Comparison of ENCODE assay signal across 8 cellular contexts in genomic region chr7:76047811-76048667, GRCh38. TPM values are rescaled to one million over a fixed set of nuclear protein-coding genes. Genes with fewer than 3 reads are reported as not detected.
DNase-seq lines count a peak whose midpoint lies in the region; ATAC-seq and TF ChIP-seq lines count a peak whose summit lies in the region.

MDH2 (plus strand) TSS chr7:76048106; CDS start chr7:76048161, 55 bp downstream.
STYXL1 (minus strand) TSS chr7:76048000; CDS start chr7:76030523, 17,477 bp downstream.

- H3K4me1 Mint-ChIP-seq in CD8-positive, alpha-beta T cell (ENCODE audit: low read depth): peaks cover 59% of the 10 kb centered on the region
- H3K4me1 Mint-ChIP-seq in activated CD8-positive, alpha-beta T cell treated with anti-CD3 and anti-CD28 coated beads for 36 hours (ENCODE audit: low read depth): peaks cover 46% of the 10 kb centered on the region

- H3K27me3 Mint-ChIP-seq in CD8-positive, alpha-beta T cell (ENCODE audit: low read depth): no peaks in the 10 kb centered on the region
- H3K27me3 Mint-ChIP-seq in activated CD8-positive, alpha-beta T cell treated with anti-CD3 and anti-CD28 coated beads for 36 hours: no peaks in the 10 kb centered on the region

- ATAC-seq in CD8-positive, alpha-beta T cell: peak; percentile 82
- peak; percentile 98 for ATAC-seq in GM19455 (IDR thresholded peaks at IDR 0.05; ENCODE audit: unreplicated experiment)
- peak; percentile 96 for ATAC-seq in activated CD8-positive, alpha-beta T cell treated with anti-CD3 and anti-CD28 coated beads for 36 hours

- no peaks in the 10 kb centered on the region for H3K27me3 ChIP-seq in CD8-positive, alpha-beta T cell (ENCODE audit: insufficient read depth, low read length)
- no peaks in the 10 kb centered on the region for H3K27me3 ChIP-seq in duodenal mucosa (ENCODE audit: control insufficient read depth in 1 of 2, insufficient read depth in 2 of 2, low read length in 2 of 2)

- H3K4me1 ChIP-seq in CD8-positive, alpha-beta T cell (ENCODE audit: insufficient read depth, low read length): peaks cover 16% of the 10 kb centered on the region
- peaks cover 32% of the 10 kb centered on the region in 2 donors for H3K4me1 ChIP-seq in duodenal mucosa (ENCODE audit: control insufficient read depth in 1 of 2, insufficient read depth in 2 of 2, low read length in 2 of 2)

- DNase-seq in CD8-positive, alpha-beta T cell: peak; percentile 72 to 88 (median 85)
- DNase-seq in HK-2 (ENCODE audit: unreplicated experiment) (peak; percentile 97), NCI-H82 treated with DMSO at 0.1 percent for 48 hours (lab: John Stamatoyannopoulos, UW; ENCODE audit: unreplicated experiment) (peak; percentile 71), lower leg skin (ENCODE audit: low spot score in 2 of 2) (peak; percentile 93 to 98)
- peak; percentile 95 for DNase-seq in activated CD8-positive, alpha-beta T cell treated with anti-CD3 and anti-CD28 coated beads for 36 hours
- peak; percentile 82 to 83 for DNase-seq in stimulated activated CD4-positive, alpha-beta T cell treated with anti-CD3 and anti-CD28 coated beads, Interleukin-4, amount 100 ng/mL, for 4 hours

- no peaks in the 10 kb centered on the region for H3K9me3 ChIP-seq in CD8-positive, alpha-beta T cell (ENCODE audit: low read length)
- no peaks in the 10 kb centered on the region for H3K9me3 ChIP-seq in duodenal mucosa (ENCODE audit: control insufficient read depth in 1 of 2, low read length in 2 of 2)

- no peak for TF ChIP-seq CTCF in CD8-positive, alpha-beta T cell (IDR thresholded peaks at IDR 0.05)
- TF ChIP-seq CTCF in activated CD8-positive, alpha-beta T cell treated with anti-CD3 and anti-CD28 coated beads for 36 hours (IDR thresholded peaks at IDR 0.05): no peak
- no peak for TF ChIP-seq CTCF in lower leg skin (IDR thresholded peaks at IDR 0.05)

- H3K9me3 Mint-ChIP-seq in CD8-positive, alpha-beta T cell: no peaks in the 10 kb centered on the region
- no peaks in the 10 kb centered on the region for H3K9me3 Mint-ChIP-seq in activated CD8-positive, alpha-beta T cell treated with anti-CD3 and anti-CD28 coated beads for 36 hours

- TF ChIP-seq POLR2A in lower leg skin (IDR thresholded peaks at IDR 0.05): peak in 1 of 2 donors; percentile 75

- peak within 1 kb of the TSS; percentile 98 for H3K27ac Mint-ChIP-seq in CD8-positive, alpha-beta T cell
- peak within 1 kb of the TSS; percentile 98 for H3K27ac Mint-ChIP-seq in activated CD8-positive, alpha-beta T cell treated with anti-CD3 and anti-CD28 coated beads for 36 hours

- CTCF ChIA-PET in CD8-positive, alpha-beta T cell (lab: Charles Lee): interaction anchor here (0.6 to 2.0 kb wide), 4 partner anchors 10 to 133 kb away, joined by 3 to 8 read pairs (median 4); partner anchors contain the start of gene POR
- CTCF ChIA-PET in activated CD8-positive, alpha-beta T cell treated with anti-CD3 and anti-CD28 coated beads for 36 hours (lab: Charles Lee): interaction anchor here (0.6 to 2.1 kb wide), 4 partner anchors 10 to 266 kb away, joined by 3 to 8 read pairs (median 4); no protein-coding TSS in a partner anchor

- peak within 1 kb of the TSS; percentile 99 for H3K4me3 Mint-ChIP-seq in CD8-positive, alpha-beta T cell
- peak within 1 kb of the TSS; percentile 89 for H3K4me3 Mint-ChIP-seq in activated CD8-positive, alpha-beta T cell treated with anti-CD3 and anti-CD28 coated beads for 36 hours

- intact Hi-C loops in CD8-positive, alpha-beta T cell (cut with DNase I, micrococcal nuclease): loop anchor here (1.0 to 10.0 kb wide), 9 partner anchors 53 to 1747 kb away; partner anchors contain the start of genes RHBDD2 (in 2 of the 2), TMEM120A (in 2 of the 2), HIP1 (in 1 of the 2) and PHTF2 (in 1 of the 2)
- intact Hi-C loops in activated CD8-positive, alpha-beta T cell treated with anti-CD3 and anti-CD28 coated beads for 36 hours (cut with micrococcal nuclease): no loop called here
- intact Hi-C loops in lower leg skin (cut with DNase I; ENCODE audit: low total_unique reads): no loop called here

- no peaks in the 10 kb centered on the region for H3K36me3 ChIP-seq in CD8-positive, alpha-beta T cell (ENCODE audit: insufficient read depth, low read length)
- H3K36me3 ChIP-seq in duodenal mucosa (ENCODE audit: control insufficient read depth in 1 of 2, insufficient read depth in 2 of 2, low read length in 2 of 2): peaks cover 2 to 5% of the 10 kb centered on the region in 2 donors

- POLR2A ChIA-PET in CD8-positive, alpha-beta T cell (lab: Charles Lee): interaction anchor here (0.9 to 1.7 kb wide), 6 partner anchors 8 to 133 kb away, joined by 3 to 12 read pairs (median 4); partner anchors contain the start of gene POR
- POLR2A ChIA-PET in activated CD8-positive, alpha-beta T cell treated with anti-CD3 and anti-CD28 coated beads for 36 hours (lab: Charles Lee): interaction anchor here (0.6 to 1.8 kb wide), 17 partner anchors 9 to 309 kb away, joined by 3 to 10 read pairs (median 3); partner anchors contain the start of genes HIP1 and RHBDD2

- H3K4me3 ChIP-seq in CD8-positive, alpha-beta T cell (ENCODE audit: low read depth, low read length): peak within 1 kb of the TSS; percentile 95
- H3K4me3 ChIP-seq in duodenal mucosa (ENCODE audit: low read depth in 1 of 2, low read length in 2 of 2): peak within 1 kb of the TSS; percentile 91 to 97
- H3K4me3 ChIP-seq in lower leg skin (ENCODE audit: low read depth, poor library complexity, severe bottlenecking): peak within 1 kb of the TSS; percentile 82

- peak within 1 kb of the TSS; percentile 87 for H3K27ac ChIP-seq in CD8-positive, alpha-beta T cell (ENCODE audit: low read depth, low read length)
- peak within 1 kb of the TSS; percentile 87 for H3K27ac ChIP-seq in duodenal mucosa (ENCODE audit: low read depth, low read length)

- 0% methylated on average over 22 to 56 of the region's 58 CpGs for WGBS in lower leg skin, 2 donors

- H3K9ac ChIP-seq in duodenal mucosa (ENCODE audit: low read depth in 1 of 2, low read length in 2 of 2): peak within 1 kb of the TSS; percentile 97 to 98

- H3K36me3 Mint-ChIP-seq in CD8-positive, alpha-beta T cell: peaks cover 34% of the 10 kb centered on the region
- peaks cover 45% of the 10 kb centered on the region for H3K36me3 Mint-ChIP-seq in activated CD8-positive, alpha-beta T cell treated with anti-CD3 and anti-CD28 coated beads for 36 hours (ENCODE audit: low read depth)

RNA-seq across cellular contexts. Expression of gene MDH2, which starts in this region (rescaled TPM):
- total RNA-seq in CD8-positive, alpha-beta T cell: 10 to 100 TPM; 73.0 to 74.7 TPM
- total RNA-seq in activated CD8-positive, alpha-beta T cell treated with anti-CD3 and anti-CD28 coated beads for 36 hours: 100 to 1,000 TPM; 278 to 292 TPM
- total RNA-seq in lower leg skin: 100 to 1,000 TPM in 3 of 4 donors, 10 to 100 TPM in 1; 89.3 to 121 (median 110) TPM

RNA-seq across cellular contexts. Expression of gene STYXL1, which starts in this region (rescaled TPM):
- total RNA-seq in CD8-positive, alpha-beta T cell: 1 to 10 TPM; 4.2 to 6.4 TPM
- 10 to 100 TPM; 25.9 to 26.9 TPM for total RNA-seq in activated CD8-positive, alpha-beta T cell treated with anti-CD3 and anti-CD28 coated beads for 36 hours
- total RNA-seq in lower leg skin: 10 to 100 TPM; 33.4 to 63.9 (median 42.2) TPM

Comparison
In these comparisons a context has a peak if more than half of its experiments do, and no peak if none do; other contexts are left out.
1. Peak in every context shown above with its lines: DNase-seq, ATAC-seq, H3K4me3 ChIP-seq and H3K27ac ChIP-seq.
2. intact Hi-C loops: an anchor here in CD8-positive, alpha-beta T cell (1.0 to 10.0 kb wide); none called in activated CD8-positive, alpha-beta T cell treated with anti-CD3 and anti-CD28 coated beads for 36 hours and lower leg skin.